Comparison of ENCODE assay signal across 17 cellular contexts in genomic region chr2:43152186-43152585, GRCh38.
DNase-seq lines count a peak whose midpoint lies in the region; ATAC-seq, FAIRE-seq and TF ChIP-seq lines count a peak whose summit lies in the region.
"Had no signal": no experiment of that assay in that cellular context is flagged by ENCODE, and none has a peak within 500 bp of the region (broad histone marks: within the 10 kb centered on the region; RNA-seq: fewer than 3 reads in every experiment).

No MANE protein-coding gene starts in this region.

- no peak for TF ChIP-seq EP300 in HepG2 (IDR thresholded peaks at IDR 0.05; ENCODE audit: low read depth in 2 of 2, low read length in 2 of 2)
- TF ChIP-seq EP300 in HepG2 (CRISPR knock-in tag; IDR thresholded peaks at IDR 0.05; ENCODE audit: borderline replicate concordance): no peak

- no peaks in the 10 kb centered on the region for H3K27me3 ChIP-seq in CD4-positive, alpha-beta T cell (ENCODE audit: control insufficient read depth, insufficient read depth, low read length)
- H3K27me3 ChIP-seq in RWPE2 (ENCODE audit: insufficient read depth, poor library complexity, severe bottlenecking) (no peaks in the 10 kb centered on the region), HepG2 (ENCODE audit: control insufficient read depth in 1 of 2, insufficient read depth in 2 of 2, low read length in 2 of 2) (no peaks in the 10 kb centered on the region)
- H3K27me3 ChIP-seq: brain microvascular endothelial cell, testis had no signal

- H3K4me1 Mint-ChIP-seq in CD4-positive, alpha-beta T cell (ENCODE audit: low read depth): peaks cover 76% of the 10 kb centered on the region
- H3K4me1 Mint-ChIP-seq in osteocyte (ENCODE audit: unreplicated experiment): peaks cover 4% of the 10 kb centered on the region

- H2AFZ ChIP-seq in HepG2 (ENCODE audit: low read length): no peak overlapping the region

- H3K27me3 Mint-ChIP-seq in CD4-positive, alpha-beta T cell: no peaks in the 10 kb centered on the region
- no peaks in the 10 kb centered on the region for H3K27me3 Mint-ChIP-seq in osteocyte (ENCODE audit: unreplicated experiment)
- H3K27me3 Mint-ChIP-seq: activated CD4-positive, alpha-beta memory T cell treated with anti-CD3 and anti-CD28 coated beads, Interleukin-2, amount 10 ng/mL, durations not matched to agents 7 days and 5 days had no signal

- H3K9me3 ChIP-seq in CD4-positive, alpha-beta T cell (ENCODE audit: control insufficient read depth, low read length): no peaks in the 10 kb centered on the region
- H3K9me3 ChIP-seq in RWPE2 (ENCODE audit: severe bottlenecking) (no peaks in the 10 kb centered on the region), HepG2 (ENCODE audit: low read length) (no peaks in the 10 kb centered on the region)
- H3K9me3 ChIP-seq: testis had no signal

- CTCF ChIA-PET in CD4-positive, alpha-beta T cell (lab: Charles Lee): no interaction called here
- CTCF ChIA-PET in HepG2 (lab: Yijun Ruan, JAX; ENCODE audit: low intra/inter-chr PET ratio, low total read pairs): interaction anchor here (0.6 kb wide), 1 partner anchor 10 kb away, joined by 3 read pairs; no protein-coding TSS in a partner anchor

- H3K4me1 ChIP-seq in RWPE2 (ENCODE audit: insufficient read depth, poor library complexity, severe bottlenecking) (peaks cover 22% of the 10 kb centered on the region), HepG2 (ENCODE audit: insufficient read depth, low read length) (peaks cover 64% of the 10 kb centered on the region)
- H3K4me1 ChIP-seq: testis had no signal

- no peak for TF ChIP-seq POLR2A in HepG2 (IDR thresholded peaks at IDR 0.05; ENCODE audit: insufficient read depth in 1 of 2, low read depth in 2 of 2, low read length in 2 of 2)

- no peak overlapping the region for H3K9ac ChIP-seq in HepG2 (ENCODE audit: insufficient read depth, low read depth, low read length)

- TF ChIP-seq RAD21 in HepG2 (CRISPR knock-in tag; IDR thresholded peaks at IDR 0.05): no peak

- H3K4me3 ChIP-seq in RWPE2 (ENCODE audit: severe bottlenecking) (no peak overlapping the region), HepG2 (replicated peaks in 1 of 3; ENCODE audit: insufficient read depth in 1 of 3, low read depth in 2 of 3, low read length in 3 of 3) (no peak overlapping the region)
- H3K4me3 ChIP-seq: testis had no signal

- no peaks in the 10 kb centered on the region for H3K9me3 Mint-ChIP-seq in CD4-positive, alpha-beta T cell
- H3K9me3 Mint-ChIP-seq in osteocyte (ENCODE audit: unreplicated experiment): no peaks in the 10 kb centered on the region
- H3K9me3 Mint-ChIP-seq: activated CD4-positive, alpha-beta memory T cell treated with anti-CD3 and anti-CD28 coated beads, Interleukin-2, amount 10 ng/mL, durations not matched to agents 7 days and 5 days had no signal

- 17% methylated on average over 8 of the region's 8 CpGs for WGBS in HepG2 (ENCODE audit: low lambda C conversion rate)

- TF ChIP-seq CTCF in CD4-positive, alpha-beta T cell (IDR thresholded peaks at IDR 0.05): no peak
- TF ChIP-seq CTCF in RWPE2 (IDR thresholded peaks at IDR 0.05; ENCODE audit: poor library complexity, severe bottlenecking): no peak
- TF ChIP-seq CTCF in HepG2 (CRISPR knock-in tag; IDR thresholded peaks at IDR 0.05): no peak
- TF ChIP-seq CTCF in osteocyte (IDR thresholded peaks at IDR 0.05): no peak

- no TSS peak for BruUV-seq in HepG2 (replicated peaks; lab: Mats Ljungman, UMichigan)

- ATAC-seq in CD4-positive, alpha-beta T cell (ENCODE audit: poor library complexity): peak; percentile 50
- ATAC-seq in RWPE2 (ENCODE audit: low read depth) (no peak), HepG2 (peak; percentile 77), HG03565 (IDR thresholded peaks at IDR 0.05; ENCODE audit: unreplicated experiment) (no peak)

- H3K27ac ChIP-seq in CD4-positive, alpha-beta T cell (ENCODE audit: low read depth, low read length): no peak overlapping the region
- H3K27ac ChIP-seq in RWPE2 (ENCODE audit: poor library complexity, severe bottlenecking) (peak overlapping the region; percentile 26), HepG2 (ENCODE audit: extremely low read length, insufficient read depth, low read length) (peak overlapping the region; percentile 43)
- H3K27ac ChIP-seq: brain microvascular endothelial cell, testis had no signal

- peak overlapping the region; percentile 70 for H3K27ac Mint-ChIP-seq in CD4-positive, alpha-beta T cell
- H3K27ac Mint-ChIP-seq in osteocyte (ENCODE audit: unreplicated experiment): no peak overlapping the region
- H3K27ac Mint-ChIP-seq: activated CD4-positive, alpha-beta memory T cell treated with anti-CD3 and anti-CD28 coated beads, Interleukin-2, amount 10 ng/mL, durations not matched to agents 7 days and 5 days had no signal

- peak overlapping the region; percentile 21 for H3K4me3 Mint-ChIP-seq in CD4-positive, alpha-beta T cell
- H3K4me3 Mint-ChIP-seq in osteocyte (ENCODE audit: unreplicated experiment): no peak overlapping the region
- H3K4me3 Mint-ChIP-seq: activated CD4-positive, alpha-beta memory T cell treated with anti-CD3 and anti-CD28 coated beads, Interleukin-2, amount 10 ng/mL, durations not matched to agents 7 days and 5 days had no signal

- in situ Hi-C loops in HepG2 (cut with HindIII; ENCODE audit: extremely low pct_ligation_motif_present, low pct_unique_long_range_greater_than_20kb): no loop called here

- POLR2A ChIA-PET in CD4-positive, alpha-beta T cell (lab: Charles Lee): interaction anchor here (1.0 to 32.8 kb wide), 6 partner anchors 12 to 69 kb away, joined by 3 to 1478 read pairs (median 6); partner anchors contain the start of gene ZFP36L2
- POLR2A ChIA-PET in HepG2 (lab: Yijun Ruan, JAX): interaction anchor here (0.7 to 1.1 kb wide), 5 partner anchors 10 to 342 kb away, joined by 4 to 7 read pairs (median 4); partner anchors contain the start of gene ZFP36L2

- intact Hi-C loops in CD4-positive, alpha-beta T cell (cut with DNase I, micrococcal nuclease): no loop called here
- intact Hi-C loops in HepG2 (cut with micrococcal nuclease; ENCODE audit: unreplicated experiment): no loop called here

- DNase-seq in NCI-H1417 (lab: John Stamatoyannopoulos, UW) (peak in 2 of 3 experiments; percentile 30 to 32), NCI-H1417 treated with DMSO at 0.1 percent for 48 hours (lab: John Stamatoyannopoulos, UW) (no peak), RWPE2 (ENCODE audit: low spot score) (no peak), HepG2 (ENCODE audit: low spot score) (peak; percentile 69), osteocyte (ENCODE audit: extremely low spot score, unreplicated experiment) (no peak), cerebellar cortex (ENCODE audit: low spot score) (no peak)
- DNase-seq in CD4-positive, alpha-beta T cell: no peak
- DNase-seq: 8988T; activated CD4-positive, alpha-beta memory T cell treated with anti-CD3 and anti-CD28 coated beads, Interleukin-2, amount 10 ng/mL, durations not matched to agents 7 days and 5 days; activated effector memory CD4-positive, alpha-beta T cell treated with Interleukin-2 at 50 U/mL for 16 hours; brain microvascular endothelial cell; hypothalamus; Kasumi-1; T1000; testis had no signal

- H3K4me2 ChIP-seq in HepG2 (ENCODE audit: low read depth, low read length): peak overlapping the region; percentile 42

- FAIRE-seq in HepG2 (lab: Jason Lieb, UNC): peak; percentile 26
- FAIRE-seq: GM18507 had no signal

- H3K36me3 ChIP-seq in RWPE2 (ENCODE audit: low read depth) (no peaks in the 10 kb centered on the region), HepG2 (replicated peaks in 1 of 2; ENCODE audit: control insufficient read depth in 1 of 2, insufficient read depth in 2 of 2, low read length in 2 of 2) (no peaks in the 10 kb centered on the region)
- H3K36me3 ChIP-seq: brain microvascular endothelial cell had no signal

- no peaks in the 10 kb centered on the region for H3K36me3 Mint-ChIP-seq in CD4-positive, alpha-beta T cell (ENCODE audit: low read depth)
- no peaks in the 10 kb centered on the region for H3K36me3 Mint-ChIP-seq in osteocyte (ENCODE audit: unreplicated experiment)

- no peaks in the 10 kb centered on the region for H3K79me2 ChIP-seq in HepG2 (ENCODE audit: insufficient read depth, low read length)

- no peaks in the 10 kb centered on the region for H4K20me1 ChIP-seq in HepG2 (ENCODE audit: insufficient read depth, low read length)

TF ChIP-seq in HepG2, 621 proteins besides CTCF, POLR2A, EP300 and RAD21 (continues in another document):
- TF ChIP-seq ZNF567 (CRISPR knock-in tag; IDR thresholded peaks at IDR 0.05; ENCODE audit: borderline replicate concordance): no peak
- peak; percentile 27; the same call in 1 of the 2 replicates for TF ChIP-seq ZNF292 (CRISPR knock-in tag; IDR thresholded peaks at IDR 0.05; ENCODE audit: borderline replicate concordance, low read depth)
- peak; percentile 40 for TF ChIP-seq ZEB1 (IDR thresholded peaks at IDR 0.05; ENCODE audit: insufficient replicate concordance, low read depth)
- TF ChIP-seq ISL2 (CRISPR knock-in tag; IDR thresholded peaks at IDR 0.05): no peak
- peak; percentile 36 for TF ChIP-seq TEAD3 (CRISPR knock-in tag; optimal IDR thresholded peaks at IDR 0.05; ENCODE audit: borderline replicate concordance)
- no peak for TF ChIP-seq TFDP2 (CRISPR knock-in tag; IDR thresholded peaks at IDR 0.05)
- no peak for TF ChIP-seq ZNF773 (CRISPR knock-in tag; IDR thresholded peaks at IDR 0.05; ENCODE audit: borderline replicate concordance)
- TF ChIP-seq KDM4B (CRISPR knock-in tag; IDR thresholded peaks at IDR 0.05): no peak
- TF ChIP-seq ZNF841 (CRISPR knock-in tag; IDR thresholded peaks at IDR 0.05; ENCODE audit: borderline replicate concordance): 0 out of 2 replicates have a peak, but pooled peaks have one; percentile 47
- no peak for TF ChIP-seq ZNF550 (CRISPR knock-in tag; IDR thresholded peaks at IDR 0.05; ENCODE audit: borderline replicate concordance)
- no peak for TF ChIP-seq ATF7 (IDR thresholded peaks at IDR 0.05)
- TF ChIP-seq ATF7 (CRISPR knock-in tag; IDR thresholded peaks at IDR 0.05): no peak
- TF ChIP-seq TBX3 (IDR thresholded peaks at IDR 0.05; ENCODE audit: borderline replicate concordance): 0 out of 2 replicates have a peak, but pooled peaks have one; percentile 15
- no peak for TF ChIP-seq ZNF781 (CRISPR knock-in tag; IDR thresholded peaks at IDR 0.05; ENCODE audit: borderline replicate concordance, not compliant biosample characterization)
- TF ChIP-seq LCORL (IDR thresholded peaks at IDR 0.05): no peak
- 0 out of 2 replicates have a peak, but pooled peaks have one; percentile 28 for TF ChIP-seq LCORL (CRISPR knock-in tag; IDR thresholded peaks at IDR 0.05)
- TF ChIP-seq MIER2 (CRISPR knock-in tag; IDR thresholded peaks at IDR 0.05): no peak

Comparison
In these comparisons a context has a peak if more than half of its experiments do, and no peak if none do; other contexts are left out.
1. DNase-seq: peak in NCI-H1417 (2 of 3) and HepG2 (single experiment); none in NCI-H1417 treated with DMSO at 0.1 percent for 48 hours (single experiment), CD4-positive, alpha-beta T cell (0 of 10), RWPE2 (single experiment), osteocyte (single experiment) and cerebellar cortex (single experiment).
2. ATAC-seq: peak in CD4-positive, alpha-beta T cell (single experiment) and HepG2 (single experiment); none in RWPE2 (single experiment) and HG03565 (single experiment).